Comparison of ENCODE assay signal across 22 cellular contexts in genomic region chr2:146079216-146079615, GRCh38.
DNase-seq lines count a peak whose midpoint lies in the region; ATAC-seq and TF ChIP-seq lines count a peak whose summit lies in the region.
"Had no signal": no experiment of that assay in that cellular context is flagged by ENCODE, and none has a peak within 500 bp of the region (broad histone marks: within the 10 kb centered on the region; RNA-seq: fewer than 3 reads in every experiment).

No MANE protein-coding gene starts in this region.

- no peak overlapping the region for H3K18ac ChIP-seq in IMR-90 (ENCODE audit: low read depth, low read length)

- H3K4me1 ChIP-seq in GM23248 (ENCODE audit: insufficient read depth) (peaks cover 20% of the 10 kb centered on the region), IMR-90 (ENCODE audit: control insufficient read depth, insufficient read depth, low read length) (no peaks in the 10 kb centered on the region), Karpas-422 (ENCODE audit: low read length) (no peaks in the 10 kb centered on the region)
- H3K4me1 ChIP-seq: BLaER1 treated with 17β-estradiol and CSF1 and Interleukin-3, amounts not matched to agents 10 nM and 100 nM; SJSA1 had no signal

- no peak for TF ChIP-seq RAD21 in IMR-90 (IDR thresholded peaks at IDR 0.05; ENCODE audit: low read length)

- H2AFZ ChIP-seq in GM23248 (no peak overlapping the region), IMR-90 (replicated peaks; ENCODE audit: low read length, poor library complexity) (no peak overlapping the region), Karpas-422 (ENCODE audit: low read length) (no peak overlapping the region)
- H2AFZ ChIP-seq: GM23338 had no signal

- intact Hi-C loops in IMR-90 (cut with micrococcal nuclease): no loop called here

- no peak overlapping the region for H2AK9ac ChIP-seq in IMR-90 (replicated peaks; ENCODE audit: low read depth, low read length, poor library complexity)

- no peak overlapping the region for H3K56ac ChIP-seq in IMR-90 (ENCODE audit: extremely low read depth, insufficient read depth, low read length)

- no peaks in the 10 kb centered on the region for H3K36me3 Mint-ChIP-seq in activated naive CD8-positive, alpha-beta T cell treated with anti-CD3 and anti-CD28 coated beads for 36 hours
- H3K36me3 Mint-ChIP-seq: CD8-positive, alpha-beta memory T cell; IgD-negative memory B cell had no signal

- H3K27me3 Mint-ChIP-seq in activated naive CD8-positive, alpha-beta T cell treated with anti-CD3 and anti-CD28 coated beads for 36 hours: no peaks in the 10 kb centered on the region
- H3K27me3 Mint-ChIP-seq: CD8-positive, alpha-beta memory T cell; IgD-negative memory B cell had no signal

- H2BK5ac ChIP-seq in IMR-90 (ENCODE audit: low read depth, low read length, poor library complexity, severe bottlenecking): no peak overlapping the region

- no peaks in the 10 kb centered on the region for H3K36me3 ChIP-seq in GM23248 (ENCODE audit: low read depth)
- no peaks in the 10 kb centered on the region for H3K36me3 ChIP-seq in IMR-90 (ENCODE audit: control insufficient read depth, insufficient read depth, low read length)
- H3K36me3 ChIP-seq in Karpas-422 (ENCODE audit: insufficient read depth, low read length): no peaks in the 10 kb centered on the region
- H3K36me3 ChIP-seq: BLaER1 treated with 17β-estradiol and CSF1 and Interleukin-3, amounts not matched to agents 10 nM and 100 nM; SJSA1 had no signal

- no peak for TF ChIP-seq POLR2A in IMR-90 (IDR thresholded peaks at IDR 0.05; ENCODE audit: low read depth, low read length)

- H3F3A ChIP-seq in GM23248 (ENCODE audit: insufficient read depth): 0 out of 2 replicates have a peak, but pooled peaks cover 7% of the 10 kb centered on the region

- WGBS in GM23248 (ENCODE audit: low coverage in 1 of 2, low lambda C conversion rate in 2 of 2, missing lambda C conversion rate in 2 of 2), 2 experiments: 2 to 7% methylated on average over 1 of the region's 1 CpG
- no CpG with 5 or more reads among the region's 1 CpG for WGBS in IMR-90 (ENCODE audit: extremely low coverage in 2 of 2, insufficient read length in 1 of 2), 2 experiments

- no peak overlapping the region for H3K4me2 ChIP-seq in GM23248 (ENCODE audit: unreplicated experiment)
- no peak overlapping the region for H3K4me2 ChIP-seq in IMR-90 (ENCODE audit: low read depth, low read length)
- no peak overlapping the region for H3K4me2 ChIP-seq in Karpas-422 (ENCODE audit: low read depth, low read length, poor library complexity, severe bottlenecking)
- H3K4me2 ChIP-seq: BLaER1 treated with 17β-estradiol and CSF1 and Interleukin-3, amounts not matched to agents 10 nM and 100 nM; GM23338 had no signal

- no peak overlapping the region for H3K4ac ChIP-seq in IMR-90 (ENCODE audit: low read depth, low read length)

- H3K9ac ChIP-seq in GM23248: no peak overlapping the region
- no peak overlapping the region for H3K9ac ChIP-seq in IMR-90 (ENCODE audit: low read depth, low read length)
- no peak overlapping the region for H3K9ac ChIP-seq in Karpas-422 (ENCODE audit: low read length)
- H3K9ac ChIP-seq: BLaER1 treated with 17β-estradiol and CSF1 and Interleukin-3, amounts not matched to agents 10 nM and 100 nM had no signal

- H3K9me3 ChIP-seq in GM23248 (ENCODE audit: low read depth): no peaks in the 10 kb centered on the region
- no peaks in the 10 kb centered on the region for H3K9me3 ChIP-seq in IMR-90 (ENCODE audit: control insufficient read depth, insufficient read depth, low read length)
- no peaks in the 10 kb centered on the region for H3K9me3 ChIP-seq in Karpas-422 (ENCODE audit: low read length)
- H3K9me3 ChIP-seq: BLaER1 treated with 17β-estradiol and CSF1 and Interleukin-3, amounts not matched to agents 10 nM and 100 nM; SJSA1 had no signal

- in situ Hi-C loops in GM23248 (cut with MboI): no loop called here
- in situ Hi-C loops in IMR-90 (cut with MboI; ENCODE audit: low sequenced_read_pairs): no loop called here

- DNase-seq in GM23248: peak; percentile 31
- peak; percentile 17 for DNase-seq in IMR-90
- peak; percentile 13 for DNase-seq in amniotic epithelial cell (ENCODE audit: low read depth)
- peak; percentile 33 for DNase-seq in iris pigment epithelial cell (ENCODE audit: low read depth)
- no peak for DNase-seq in Karpas-422
- no peak for DNase-seq in activated naive CD8-positive, alpha-beta T cell treated with anti-CD3 and anti-CD28 coated beads for 36 hours
- DNase-seq: CD8-positive, alpha-beta memory T cell; DMS53; NCI-H1092 treated with DMSO at 0.1 percent for 48 hours; NCI-H2081; NCI-H510A; NCI-H748 treated with DMSO at 0.1 percent for 48 hours; RPMI8226; SW 1271; T-helper 2 cell had no signal

- H3K9me2 ChIP-seq in GM23248 (ENCODE audit: insufficient read depth) (no peaks in the 10 kb centered on the region; the same call in 1 of the 2 replicates), Karpas-422 (replicated peaks; ENCODE audit: insufficient read depth, low read length) (no peaks in the 10 kb centered on the region)

- no peak overlapping the region for H3K4me3 ChIP-seq in GM23248
- H3K4me3 ChIP-seq in IMR-90 (ENCODE audit: insufficient read depth, low read depth, low read length): no peak overlapping the region
- H3K4me3 ChIP-seq in Karpas-422 (ENCODE audit: low read length): no peak overlapping the region
- H3K4me3 ChIP-seq: BLaER1 treated with 17β-estradiol and CSF1 and Interleukin-3, amounts not matched to agents 10 nM and 100 nM; GM23338; SJSA1 had no signal

- no peak overlapping the region for H2BK15ac ChIP-seq in IMR-90 (ENCODE audit: low read depth, low read length)

- H3K79me2 ChIP-seq in GM23248 (ENCODE audit: insufficient read depth): no peaks in the 10 kb centered on the region
- no peaks in the 10 kb centered on the region for H3K79me2 ChIP-seq in Karpas-422 (ENCODE audit: low read length)

- peak; percentile 40 for ATAC-seq in IMR-90 (ENCODE audit: low read depth)
- no peak for ATAC-seq in GM19351 (IDR thresholded peaks at IDR 0.05; ENCODE audit: unreplicated experiment)
- no peak for ATAC-seq in GM21526 (IDR thresholded peaks at IDR 0.05; ENCODE audit: low FRiP score, unreplicated experiment)
- ATAC-seq: GM23338, HCT116 had no signal

- CTCF ChIA-PET in IMR-90 (lab: Yijun Ruan, JAX): no interaction called here

- dilution Hi-C loops in IMR-90 (cut with HindIII; ENCODE audit: low sequenced_read_pairs, unreplicated experiment): no loop called here

- H3K9me1 ChIP-seq in IMR-90 (ENCODE audit: insufficient read depth, low read length): no peaks in the 10 kb centered on the region

- no peaks in the 10 kb centered on the region for H3K79me1 ChIP-seq in IMR-90 (ENCODE audit: low read depth in 1 of 2, low read length in 2 of 2)

- H3K27me3 ChIP-seq in GM23248 (replicated peaks; ENCODE audit: insufficient read depth) (no peaks in the 10 kb centered on the region), IMR-90 (ENCODE audit: control insufficient read depth, insufficient read depth, low read length) (no peaks in the 10 kb centered on the region), Karpas-422 (ENCODE audit: low read length) (no peaks in the 10 kb centered on the region)
- H3K27me3 ChIP-seq: BLaER1 treated with 17β-estradiol and CSF1 and Interleukin-3, amounts not matched to agents 10 nM and 100 nM; SJSA1 had no signal

- no peak overlapping the region for H2BK120ac ChIP-seq in IMR-90 (ENCODE audit: low read depth, low read length)

- H3K9me3 Mint-ChIP-seq in activated naive CD8-positive, alpha-beta T cell treated with anti-CD3 and anti-CD28 coated beads for 36 hours: peaks cover 6% of the 10 kb centered on the region

- H4K20me1 ChIP-seq in GM23248 (ENCODE audit: insufficient read depth) (no peaks in the 10 kb centered on the region), IMR-90 (ENCODE audit: insufficient read depth, low read length) (no peaks in the 10 kb centered on the region), Karpas-422 (ENCODE audit: insufficient read depth, low read depth, low read length) (no peaks in the 10 kb centered on the region)
- H4K20me1 ChIP-seq: BLaER1 treated with 17β-estradiol and CSF1 and Interleukin-3, amounts not matched to agents 10 nM and 100 nM had no signal

- no peak for TF ChIP-seq CTCF in IMR-90 (conservative IDR thresholded peaks at IDR 0.05; ENCODE audit: low read depth, low read length)

- H3K4me1 Mint-ChIP-seq in activated naive CD8-positive, alpha-beta T cell treated with anti-CD3 and anti-CD28 coated beads for 36 hours: no peaks in the 10 kb centered on the region
- H3K4me1 Mint-ChIP-seq: CD8-positive, alpha-beta memory T cell; GM23338; IgD-negative memory B cell had no signal

- no peak overlapping the region for H2AK5ac ChIP-seq in IMR-90 (ENCODE audit: low read depth, low read length)

- no TSS peak for BruUV-seq in IMR-90 (replicated peaks; lab: Mats Ljungman, UMichigan)

- no peak overlapping the region for H3K14ac ChIP-seq in IMR-90 (replicated peaks; ENCODE audit: low read depth, low read length)

- H4K8ac ChIP-seq in IMR-90 (ENCODE audit: low read depth in 2 of 2, low read length in 2 of 2): no peak overlapping the region

- no peak overlapping the region for H3K4me3 Mint-ChIP-seq in activated naive CD8-positive, alpha-beta T cell treated with anti-CD3 and anti-CD28 coated beads for 36 hours
- H3K4me3 Mint-ChIP-seq: CD8-positive, alpha-beta memory T cell; GM23338; IgD-negative memory B cell had no signal

- no peak overlapping the region for H3K27ac Mint-ChIP-seq in activated naive CD8-positive, alpha-beta T cell treated with anti-CD3 and anti-CD28 coated beads for 36 hours
- H3K27ac Mint-ChIP-seq: CD8-positive, alpha-beta memory T cell; GM23338; IgD-negative memory B cell had no signal

- H4K91ac ChIP-seq in IMR-90 (ENCODE audit: insufficient read depth, low read depth, low read length): no peak overlapping the region

- POLR2A ChIA-PET in IMR-90 (lab: Charles Lee; ENCODE audit: unreplicated experiment): no interaction called here

- no peak overlapping the region for H3K23ac ChIP-seq in IMR-90 (ENCODE audit: low read depth, low read length)

- H4K5ac ChIP-seq in IMR-90 (ENCODE audit: low read depth, low read length): no peak overlapping the region

- no peak overlapping the region for H2BK20ac ChIP-seq in IMR-90 (ENCODE audit: low read depth, low read length)

- H3K27ac ChIP-seq in GM23248 (no peak overlapping the region), IMR-90 (ENCODE audit: insufficient read depth, low read length) (no peak overlapping the region), Karpas-422 (ENCODE audit: low read length) (no peak overlapping the region)
- H3K27ac ChIP-seq: BLaER1 treated with 17β-estradiol and CSF1 and Interleukin-3, amounts not matched to agents 10 nM and 100 nM; SJSA1 had no signal

TF ChIP-seq in IMR-90, 13 proteins besides CTCF, POLR2A, EP300 and RAD21 (continues in another document):
- no peak for TF ChIP-seq SMC3 (IDR thresholded peaks at IDR 0.05; ENCODE audit: low read depth, low read length)
- TF ChIP-seq MXI1 (IDR thresholded peaks at IDR 0.05; ENCODE audit: borderline replicate concordance, low read depth, low read length): no peak
- no peak for TF ChIP-seq BHLHE40 (IDR thresholded peaks at IDR 0.05; ENCODE audit: low read depth, low read length)
- no peak for TF ChIP-seq FOS (IDR thresholded peaks at IDR 0.05; ENCODE audit: low read depth, low read length)

Comparison
In these comparisons a context has a peak if more than half of its experiments do, and no peak if none do; other contexts are left out.
1. DNase-seq: peak in GM23248 (single experiment), IMR-90 (single experiment), amniotic epithelial cell (single experiment) and iris pigment epithelial cell (single experiment); none in Karpas-422 (single experiment) and activated naive CD8-positive, alpha-beta T cell treated with anti-CD3 and anti-CD28 coated beads for 36 hours (single experiment).